Comparison of ENCODE assay signal across 8 cellular contexts in genomic region chr5:58582411-58583393, GRCh38.
DNase-seq lines count a peak whose midpoint lies in the region; ATAC-seq lines count a peak whose summit lies in the region.

A gene with protein sequence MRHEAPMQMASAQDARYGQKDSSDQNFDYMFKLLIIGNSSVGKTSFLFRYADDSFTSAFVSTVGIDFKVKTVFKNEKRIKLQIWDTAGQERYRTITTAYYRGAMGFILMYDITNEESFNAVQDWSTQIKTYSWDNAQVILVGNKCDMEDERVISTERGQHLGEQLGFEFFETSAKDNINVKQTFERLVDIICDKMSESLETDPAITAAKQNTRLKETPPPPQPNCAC (plus strand): TSS chr5:58583075. CDS start chr5:58583209, 134 bp downstream.

- H3K36me3 ChIP-seq in mucosa of rectum (ENCODE audit: control insufficient read depth in 2 of 2, insufficient read depth in 2 of 2, low read length in 2 of 2) = no peaks in the 10 kb centered on the region

- H3K27me3 ChIP-seq in mucosa of rectum (ENCODE audit: control insufficient read depth in 2 of 2, insufficient read depth in 2 of 2, low read length in 2 of 2) = peaks cover 2 to 7% of the 10 kb centered on the region in 2 donors

- H3K9ac ChIP-seq in mucosa of rectum (ENCODE audit: low read depth in 1 of 2, low read length in 2 of 2) = peak within 1 kb of the TSS in 1 of 2 donors; percentile 17

- peaks cover 18% of the 10 kb centered on the region for H3K4me1 Mint-ChIP-seq in activated T-cell treated with anti-CD3 and anti-CD28 coated beads, Interleukin-2, amount 50 U/mL, for 24 hours (ENCODE audit: low read depth)
- peaks cover 9 to 22% of the 10 kb centered on the region in 2 donors for H3K4me1 Mint-ChIP-seq in stimulated activated naive B cell treated with anti-CD40 and anti-IgM and Interleukin-4, amounts not matched to agents 10 μg/mL and 1 μg/mL and 100 μg/mL, for 72 hours

- H3K4me3 ChIP-seq in mucosa of rectum (ENCODE audit: low read length in 2 of 2) = peak within 1 kb of the TSS; percentile 71 to 89

- peak within 1 kb of the TSS; percentile 77 for H3K4me3 Mint-ChIP-seq in activated T-cell treated with anti-CD3 and anti-CD28 coated beads, Interleukin-2, amount 50 U/mL, for 24 hours
- peak within 1 kb of the TSS; percentile 94 to 95 for H3K4me3 Mint-ChIP-seq in stimulated activated naive B cell treated with anti-CD40 and anti-IgM and Interleukin-4, amounts not matched to agents 10 μg/mL and 1 μg/mL and 100 μg/mL, for 72 hours

- DNase-seq in COR-L47 (lab: John Stamatoyannopoulos, UW) (peak; percentile 96), NCI-H526 (lab: John Stamatoyannopoulos, UW) (peak; percentile 77 to 94), fibroblast of gingiva (ENCODE audit: low read depth) (peak; percentile 88)
- peak; percentile 54 for DNase-seq in activated T-cell treated with anti-CD3 and anti-CD28 coated beads, Interleukin-2, amount 50 U/mL, for 24 hours
- DNase-seq in stimulated activated naive B cell treated with anti-CD40 and anti-IgM and Interleukin-4, amounts not matched to agents 10 μg/mL and 1 μg/mL and 100 μg/mL, for 72 hours = peak; percentile 85

- H3K4me1 ChIP-seq in mucosa of rectum (ENCODE audit: control insufficient read depth in 2 of 2, insufficient read depth in 2 of 2, low read length in 2 of 2) = peaks cover 4 to 8% of the 10 kb centered on the region in 2 donors

- no peaks in the 10 kb centered on the region for H3K9me3 Mint-ChIP-seq in activated T-cell treated with anti-CD3 and anti-CD28 coated beads, Interleukin-2, amount 50 U/mL, for 24 hours
- no peaks in the 10 kb centered on the region for H3K9me3 Mint-ChIP-seq in stimulated activated naive B cell treated with anti-CD40 and anti-IgM and Interleukin-4, amounts not matched to agents 10 μg/mL and 1 μg/mL and 100 μg/mL, for 72 hours

- peak; percentile 100 for ATAC-seq in GM19455 (IDR thresholded peaks at IDR 0.05; ENCODE audit: unreplicated experiment)
- peak; percentile 100 for ATAC-seq in HG03520 (IDR thresholded peaks at IDR 0.05; ENCODE audit: unreplicated experiment)
- peak; percentile 99 to 100 for ATAC-seq in stimulated activated naive B cell treated with anti-CD40 and anti-IgM and Interleukin-4, amounts not matched to agents 10 μg/mL and 1 μg/mL and 100 μg/mL, for 72 hours (replicated peaks)

- no peaks in the 10 kb centered on the region for H3K9me3 ChIP-seq in mucosa of rectum (ENCODE audit: control insufficient read depth in 2 of 2, low read length in 2 of 2)

- no peak within 1 kb of the TSS for H3K27ac ChIP-seq in mucosa of rectum (ENCODE audit: low read depth in 2 of 2, low read length in 2 of 2)

- no peak within 1 kb of the TSS for H3K27ac Mint-ChIP-seq in activated T-cell treated with anti-CD3 and anti-CD28 coated beads, Interleukin-2, amount 50 U/mL, for 24 hours
- H3K27ac Mint-ChIP-seq in stimulated activated naive B cell treated with anti-CD40 and anti-IgM and Interleukin-4, amounts not matched to agents 10 μg/mL and 1 μg/mL and 100 μg/mL, for 72 hours = no peak within 1 kb of the TSS

- H3K27me3 Mint-ChIP-seq in activated T-cell treated with anti-CD3 and anti-CD28 coated beads, Interleukin-2, amount 50 U/mL, for 24 hours = peaks cover 50% of the 10 kb centered on the region
- H3K27me3 Mint-ChIP-seq in stimulated activated naive B cell treated with anti-CD40 and anti-IgM and Interleukin-4, amounts not matched to agents 10 μg/mL and 1 μg/mL and 100 μg/mL, for 72 hours = peaks cover 25 to 28% of the 10 kb centered on the region in 2 donors

- H3K36me3 Mint-ChIP-seq in activated T-cell treated with anti-CD3 and anti-CD28 coated beads, Interleukin-2, amount 50 U/mL, for 24 hours (ENCODE audit: low read depth) = no peaks in the 10 kb centered on the region
- H3K36me3 Mint-ChIP-seq in stimulated activated naive B cell treated with anti-CD40 and anti-IgM and Interleukin-4, amounts not matched to agents 10 μg/mL and 1 μg/mL and 100 μg/mL, for 72 hours = no peaks in the 10 kb centered on the region
